ENCODE assay signal across 11 cellular contexts in genomic region chr19:32458500-32459123, GRCh38. TPM values are rescaled to one million over a fixed set of nuclear protein-coding genes. Genes with fewer than 3 reads are reported as not detected.
DNase-seq lines count a peak whose midpoint lies in the region; ATAC-seq and TF ChIP-seq lines count a peak whose summit lies in the region.
"Had no signal": no experiment of that assay in that cellular context is flagged by ENCODE, and none has a peak within 500 bp of the region (broad histone marks: within the 10 kb centered on the region; RNA-seq: fewer than 3 reads in every experiment).

No MANE protein-coding gene starts in this region.

- no peak for DNase-seq in activated CD4-positive, alpha-beta T cell treated with anti-CD3 and anti-CD28 coated beads for 36 hours
- DNase-seq in activated CD4-positive, alpha-beta T cell treated with anti-CD3 and anti-CD28 coated beads for 1 hour, result no peak
- DNase-seq in hepatocyte (ENCODE audit: low spot score) (no peak), SIG-M5 (lab: John Stamatoyannopoulos, UW) (no peak), DMS153 (lab: John Stamatoyannopoulos, UW) (no peak)
- DNase-seq in activated effector memory CD4-positive, alpha-beta T cell treated with anti-CD3 and anti-CD28 coated beads, Interleukin-2, amount 50 U/mL, for 16 hours, result no peak
- DNase-seq: 8988T, foreskin keratinocyte had no signal

- peaks cover 10% of the 10 kb centered on the region for H3K4me1 Mint-ChIP-seq in activated CD4-positive, alpha-beta T cell treated with anti-CD3 and anti-CD28 coated beads for 36 hours

- POLR2A ChIA-PET in activated CD4-positive, alpha-beta T cell treated with anti-CD3 and anti-CD28 coated beads for 36 hours (lab: Charles Lee), result no interaction called here

- CTCF ChIA-PET in activated CD4-positive, alpha-beta T cell treated with anti-CD3 and anti-CD28 coated beads for 36 hours (lab: Charles Lee), result interaction anchor here (0.7 kb wide), 1 partner anchor 17 kb away, joined by 3 read pairs; no protein-coding TSS in a partner anchor

- H3K4me3 Mint-ChIP-seq in activated CD4-positive, alpha-beta T cell treated with anti-CD3 and anti-CD28 coated beads for 36 hours, result no peak overlapping the region
- H3K4me3 Mint-ChIP-seq: activated naive CD8-positive, alpha-beta T cell had no signal

- no peak for TF ChIP-seq CTCF in hepatocyte (IDR thresholded peaks at IDR 0.05; ENCODE audit: poor library complexity)

- H3K36me3 Mint-ChIP-seq in activated CD4-positive, alpha-beta T cell treated with anti-CD3 and anti-CD28 coated beads for 36 hours (ENCODE audit: low read depth), result peaks cover 3% of the 10 kb centered on the region

- 88% methylated on average over 4 of the region's 4 CpGs for WGBS in hepatocyte (ENCODE audit: low lambda C conversion rate, missing lambda C conversion rate)

- H3K9me3 ChIP-seq in hepatocyte (ENCODE audit: low read depth), result no peaks in the 10 kb centered on the region

- no peaks in the 10 kb centered on the region for H3K9me2 ChIP-seq in hepatocyte (replicated peaks; ENCODE audit: insufficient read depth)

- no peak overlapping the region for H3K4me2 ChIP-seq in hepatocyte

- no peaks in the 10 kb centered on the region for H3K36me3 ChIP-seq in hepatocyte (replicated peaks; ENCODE audit: insufficient read depth, low read depth)

- H3K4me3 ChIP-seq in hepatocyte, result no peak overlapping the region

- no peak overlapping the region for H3K27ac Mint-ChIP-seq in activated CD4-positive, alpha-beta T cell treated with anti-CD3 and anti-CD28 coated beads for 36 hours
- H3K27ac Mint-ChIP-seq: activated naive CD8-positive, alpha-beta T cell had no signal

- H2AFZ ChIP-seq in hepatocyte, result no peak overlapping the region

- H4K20me1 ChIP-seq in hepatocyte (ENCODE audit: insufficient read depth, poor library complexity, severe bottlenecking), result no peaks in the 10 kb centered on the region

- peak; percentile 53 for ATAC-seq in activated CD4-positive, alpha-beta T cell treated with anti-CD3 and anti-CD28 coated beads for 36 hours
- ATAC-seq in GM21529 (IDR thresholded peaks at IDR 0.05; ENCODE audit: unreplicated experiment), result peak; percentile 81
- ATAC-seq in HG03378 (IDR thresholded peaks at IDR 0.05; ENCODE audit: unreplicated experiment), result peak; percentile 93
- ATAC-seq: foreskin keratinocyte had no signal

- no peaks in the 10 kb centered on the region for H3K79me2 ChIP-seq in hepatocyte

- H3K27me3 Mint-ChIP-seq in activated CD4-positive, alpha-beta T cell treated with anti-CD3 and anti-CD28 coated beads for 36 hours, result no peaks in the 10 kb centered on the region
- H3K27me3 Mint-ChIP-seq: activated naive CD8-positive, alpha-beta T cell had no signal

- peak overlapping the region; percentile 1 for H3K27ac ChIP-seq in hepatocyte
- H3K27ac ChIP-seq: foreskin keratinocyte had no signal

- peaks cover 6% of the 10 kb centered on the region for H3K4me1 ChIP-seq in hepatocyte (ENCODE audit: insufficient read depth)
- H3K4me1 ChIP-seq: foreskin keratinocyte had no signal

- intact Hi-C loops in activated CD4-positive, alpha-beta T cell treated with anti-CD3 and anti-CD28 coated beads for 36 hours (cut with DNase I, micrococcal nuclease), result no loop called here

- no peaks in the 10 kb centered on the region for H3K9me3 Mint-ChIP-seq in activated CD4-positive, alpha-beta T cell treated with anti-CD3 and anti-CD28 coated beads for 36 hours (ENCODE audit: low read depth)

- H3K27me3 ChIP-seq in hepatocyte, result no peaks in the 10 kb centered on the region
- H3K27me3 ChIP-seq: foreskin keratinocyte had no signal

RNA-seq across cellular contexts. Expression of gene DPY19L3, which starts 53.0 kb away (rescaled TPM):
- 10 to 100 TPM; 14.3 to 14.6 TPM for total RNA-seq in activated CD4-positive, alpha-beta T cell treated with anti-CD3 and anti-CD28 coated beads for 36 hours
- total RNA-seq in hepatocyte, result 40.6 and 51.4 TPM in 2 replicates
- 9.0 and 12.9 TPM in 2 replicates for polyA plus RNA-seq in hepatocyte
